ENCODE assay signal across 20 cellular contexts in genomic region chr2:25709349-25709748, GRCh38. TPM values are rescaled to one million over a fixed set of nuclear protein-coding genes. Genes with fewer than 3 reads are reported as not detected.
DNase-seq lines count a peak whose midpoint lies in the region; ATAC-seq, FAIRE-seq and TF ChIP-seq lines count a peak whose summit lies in the region.
"Had no signal": no experiment of that assay in that cellular context is flagged by ENCODE, and none has a peak within 500 bp of the region (broad histone marks: within the 10 kb centered on the region; RNA-seq: fewer than 3 reads in every experiment).

No MANE protein-coding gene starts in this region.

- DNase-seq in A549 (ENCODE audit: low read depth in 1 of 2, low spot score in 1 of 2) (no peak), GM19239 (ENCODE audit: insufficient read length, low spot score) (no peak), T-helper 17 cell (no peak), NCI-H1105 treated with DMSO at 0.1 percent for 48 hours (lab: John Stamatoyannopoulos, UW) (no peak), HuH-7 (ENCODE audit: low spot score) (no peak)
- DNase-seq: 8988T; AML-193; Caco-2; Calu3; CD4-positive, alpha-beta T cell; CD8-positive, alpha-beta T cell; DMS79 treated with DMSO at 0.1 percent for 48 hours; GF-D8 had no signal

- H3K4me3 ChIP-seq in A549, result peak overlapping the region; percentile 38; the same call in 1 of the 3 replicates
- H3K4me3 ChIP-seq: BLaER1 treated with 17β-estradiol and CSF1 and Interleukin-3, amounts not matched to agents 10 nM and 100 nM had no signal

- no peak for TF ChIP-seq CTCF in A549 (IDR thresholded peaks at IDR 0.05)

- TF ChIP-seq EP300 in A549 (IDR thresholded peaks at IDR 0.05), result no peak

- no peak overlapping the region for H3K27ac Mint-ChIP-seq in T-helper 17 cell
- H3K27ac Mint-ChIP-seq: B cell; CD4-positive, alpha-beta T cell; CD8-positive, alpha-beta T cell had no signal

- TF ChIP-seq POLR2A in A549 (IDR thresholded peaks at IDR 0.05; ENCODE audit: low read length), result no peak

- H3K4me1 ChIP-seq in A549, result peaks cover 12% of the 10 kb centered on the region; the same call in 2 of the 3 replicates

- peaks cover 9% of the 10 kb centered on the region for H3K4me1 Mint-ChIP-seq in T-helper 17 cell

- peaks cover 4% of the 10 kb centered on the region for H3K36me3 Mint-ChIP-seq in T-helper 17 cell (ENCODE audit: low read depth)
- H3K36me3 Mint-ChIP-seq: CD8-positive, alpha-beta T cell had no signal

- H3K9me3 ChIP-seq in A549, result no peaks in the 10 kb centered on the region
- H3K9me3 ChIP-seq in T-helper 17 cell (ENCODE audit: control insufficient read depth, low read length, poor library complexity, severe bottlenecking), result no peaks in the 10 kb centered on the region
- H3K9me3 ChIP-seq: Caco-2 had no signal

- peaks cover 45% of the 10 kb centered on the region for H3K27me3 Mint-ChIP-seq in T-helper 17 cell

- ATAC-seq in A549 (no peak), T-helper 17 cell (no peak)
- ATAC-seq: CD8-positive, alpha-beta T cell had no signal

- FAIRE-seq in A549 (lab: Jason Lieb, UNC), result no peak
- FAIRE-seq in GM19239 (lab: Jason Lieb, UNC), result peak; percentile 4
- FAIRE-seq: A204.1, D721Med, G401.6, GM12891 had no signal

- WGBS in A549 (ENCODE audit: missing lambda C conversion rate), result 56% methylated on average over 2 of the region's 2 CpGs

- POLR2A ChIA-PET in A549 (lab: Yijun Ruan, JAX), result interaction anchor here (1.2 kb wide), 1 partner anchor 9 kb away, joined by 3 read pairs; no protein-coding TSS in a partner anchor

- peak overlapping the region; percentile 52 for H3K4me3 Mint-ChIP-seq in T-helper 17 cell
- H3K4me3 Mint-ChIP-seq: B cell; CD4-positive, alpha-beta T cell; CD8-positive, alpha-beta T cell had no signal

- CTCF ChIA-PET in A549 (lab: Yijun Ruan, JAX), result interaction anchor here (0.6 to 5.8 kb wide), 9 partner anchors 9 to 620 kb away, joined by 3 to 46 read pairs (median 5); no protein-coding TSS in a partner anchor

- peak overlapping the region; percentile 71 for H3K4me2 ChIP-seq in A549
- H3K4me2 ChIP-seq: BLaER1 treated with 17β-estradiol and CSF1 and Interleukin-3, amounts not matched to agents 10 nM and 100 nM had no signal

- TF ChIP-seq RAD21 in A549 (conservative IDR thresholded peaks at IDR 0.05 in 1 of 2, IDR thresholded peaks at IDR 0.05 in 1 of 2), result no peak

- no peak overlapping the region for H3K27ac ChIP-seq in A549
- H3K27ac ChIP-seq: BLaER1 treated with 17β-estradiol and CSF1 and Interleukin-3, amounts not matched to agents 10 nM and 100 nM; C4-2B had no signal

TF ChIP-seq in A549, 52 proteins besides CTCF, POLR2A, EP300 and RAD21:
- no peak for TF ChIP-seq ZFP36 (IDR thresholded peaks at IDR 0.05; ENCODE audit: borderline replicate concordance, partially characterized antibody)
- no peak for TF ChIP-seq E2F6 (IDR thresholded peaks at IDR 0.05; ENCODE audit: borderline replicate concordance, low read depth)
- no peak for TF ChIP-seq KDM5A (IDR thresholded peaks at IDR 0.05)
- no peak for TF ChIP-seq CHD2 (IDR thresholded peaks at IDR 0.05; ENCODE audit: low read length, partially characterized antibody)

RNA-seq across cellular contexts. Expression of gene DTNB, which starts 36.0 kb away (rescaled TPM):
- polyA plus RNA-seq in A549 (2011; rRNA removed) (32.6 and 41.2 TPM in 2 replicates), A549 (2017; fragmentation: RNase III; extraction: RNeasy Plus Mini Kit Qiagen cat#74134 plus additional on column Dnase treatment) (11.2 to 12.1 TPM (median 12.0 TPM) in 3 replicates)
- polyA plus RNA-seq in A549 (2012; cell fraction: cytosol; rRNA removed), result 16.8 and 19.1 TPM in 2 replicates
- polyA plus RNA-seq in A549 (2012; cell fraction: nucleus; rRNA removed), result 17.0 and 21.0 TPM in 2 replicates
- 40.3 and 40.5 TPM in 2 replicates for polyA minus RNA-seq in A549 (2011; rRNA and poly(A)+ RNA removed)
- 10 to 100 TPM; 32.3 to 36.3 TPM for total RNA-seq in T-helper 17 cell
